ENCODE assay signal across 19 cellular contexts in the genomic region with DNA sequence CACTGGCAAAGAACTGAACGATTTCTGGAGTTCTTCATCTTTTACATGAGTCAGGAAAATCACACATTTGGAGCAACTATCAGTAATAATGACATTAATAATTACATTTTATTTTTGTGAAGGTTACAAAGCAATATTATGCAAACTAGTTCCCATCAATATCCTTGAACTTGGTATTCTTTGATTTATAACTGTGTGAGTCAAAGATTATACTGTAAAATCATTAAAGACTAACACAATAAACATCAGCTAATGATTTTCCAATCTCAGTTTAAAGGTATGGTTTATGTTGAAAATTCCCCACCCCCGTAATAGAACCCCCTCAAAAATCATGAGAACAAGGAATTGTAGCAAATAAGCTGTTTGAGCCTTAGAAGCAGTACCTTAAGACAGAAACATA. TPM values are rescaled to one million over a fixed set of nuclear protein-coding genes. Genes with fewer than 3 reads are reported as not detected.
DNase-seq lines count a peak whose midpoint lies in the region; ATAC-seq and TF ChIP-seq lines count a peak whose summit lies in the region.
"Had no signal": no experiment of that assay in that cellular context is flagged by ENCODE, and none has a peak within 500 bp of the region (broad histone marks: within the 10 kb centered on the region; RNA-seq: fewer than 3 reads in every experiment).

No MANE protein-coding gene starts in this region.

- H3K4me1 Mint-ChIP-seq in endodermal cell: peaks cover 4% of the 10 kb centered on the region
- H3K4me1 Mint-ChIP-seq in effector memory CD8-positive, alpha-beta T cell (ENCODE audit: low read depth in 2 of 2): no peaks in the 10 kb centered on the region
- H3K4me1 Mint-ChIP-seq: B cell; CD4-positive, CD25-positive, alpha-beta regulatory T cell had no signal

- H3K27ac Mint-ChIP-seq in endodermal cell: peak overlapping the region; percentile 56
- H3K27ac Mint-ChIP-seq in effector memory CD8-positive, alpha-beta T cell: no peak overlapping the region
- H3K27ac Mint-ChIP-seq: B cell; CD4-positive, CD25-positive, alpha-beta regulatory T cell; CD8-positive, alpha-beta T cell had no signal

- intact Hi-C loops in mucosa of descending colon (cut with DNase I, micrococcal nuclease): no loop called here

- ATAC-seq in mucosa of descending colon (peak; percentile 57), GM21576 (IDR thresholded peaks at IDR 0.05; ENCODE audit: unreplicated experiment) (no peak)
- ATAC-seq in effector memory CD8-positive, alpha-beta T cell (replicated peaks): no peak
- ATAC-seq: CD8-positive, alpha-beta T cell; GM12878 had no signal

- H3K4me3 Mint-ChIP-seq in endodermal cell: no peak overlapping the region
- H3K4me3 Mint-ChIP-seq in effector memory CD8-positive, alpha-beta T cell: no peak overlapping the region
- H3K4me3 Mint-ChIP-seq: B cell; CD4-positive, CD25-positive, alpha-beta regulatory T cell; CD8-positive, alpha-beta T cell had no signal

- DNase-seq in Peyer's patch (no peak), endodermal cell (no peak), mucosa of descending colon (no peak), Kasumi-1 (lab: John Stamatoyannopoulos, UW) (no peak)
- DNase-seq in effector memory CD8-positive, alpha-beta T cell: no peak
- DNase-seq: Caco-2; CD4-positive, CD25-positive, alpha-beta regulatory T cell; CD8-positive, alpha-beta T cell; DMS153; DND-41; GM23248; H7; HCEC 1CT had no signal

- H3K27me3 ChIP-seq in Peyer's patch (no peaks in the 10 kb centered on the region), endodermal cell (ENCODE audit: control insufficient read depth, insufficient read depth, low read length, poor library complexity, severe bottlenecking) (no peaks in the 10 kb centered on the region)
- H3K27me3 ChIP-seq: BLaER1 had no signal

- TF ChIP-seq POLR2A in Peyer's patch (IDR thresholded peaks at IDR 0.05): no peak

- WGBS in endodermal cell (ENCODE audit: insufficient coverage in 1 of 2, insufficient read length in 1 of 2), 2 experiments: 80 to 90% methylated on average over 1 to 2 of the region's 2 CpGs

- H3K27ac ChIP-seq in Peyer's patch: peak overlapping the region in 3 of 4 donors; percentile 20 to 76 (median 24)
- no peak overlapping the region for H3K27ac ChIP-seq in endodermal cell (ENCODE audit: low read depth, low read length)
- H3K27ac ChIP-seq: 22Rv1, BLaER1, C4-2B, GM23248 had no signal

- H3K9me3 ChIP-seq in Peyer's patch: no peaks in the 10 kb centered on the region
- no peaks in the 10 kb centered on the region for H3K9me3 ChIP-seq in endodermal cell (ENCODE audit: control insufficient read depth, low read length)
- no peaks in the 10 kb centered on the region for H3K9me3 ChIP-seq in mucosa of descending colon
- H3K9me3 ChIP-seq: Caco-2 had no signal

- no peaks in the 10 kb centered on the region for H3K27me3 Mint-ChIP-seq in endodermal cell (ENCODE audit: insufficient read depth)
- peaks cover 37 to 49% of the 10 kb centered on the region in 2 donors for H3K27me3 Mint-ChIP-seq in effector memory CD8-positive, alpha-beta T cell

- TF ChIP-seq CTCF in Peyer's patch (IDR thresholded peaks at IDR 0.05) (no peak), endodermal cell (conservative IDR thresholded peaks at IDR 0.05) (no peak), mucosa of descending colon (IDR thresholded peaks at IDR 0.05) (no peak)

- peaks cover 0 to 6% (median 0%) of the 10 kb centered on the region in 4 donors for H3K4me1 ChIP-seq in Peyer's patch
- no peaks in the 10 kb centered on the region for H3K4me1 ChIP-seq in endodermal cell (ENCODE audit: control insufficient read depth, insufficient read depth, low read length)
- H3K4me1 ChIP-seq in mucosa of descending colon (ENCODE audit: low read depth): peaks cover 13% of the 10 kb centered on the region

- no peaks in the 10 kb centered on the region for H3K36me3 Mint-ChIP-seq in endodermal cell (ENCODE audit: low read depth)
- H3K36me3 Mint-ChIP-seq in effector memory CD8-positive, alpha-beta T cell (ENCODE audit: insufficient read depth): no peaks in the 10 kb centered on the region
- H3K36me3 Mint-ChIP-seq: CD4-positive, CD25-positive, alpha-beta regulatory T cell; CD8-positive, alpha-beta T cell had no signal

- H3K36me3 ChIP-seq in Peyer's patch (no peaks in the 10 kb centered on the region), endodermal cell (ENCODE audit: control insufficient read depth, insufficient read depth, low read length) (no peaks in the 10 kb centered on the region), mucosa of descending colon (ENCODE audit: low read depth) (no peaks in the 10 kb centered on the region)
- H3K36me3 ChIP-seq: BLaER1 had no signal

- H3K9ac ChIP-seq in endodermal cell (ENCODE audit: extremely low read depth, low read length, poor library complexity, severe bottlenecking): no peak overlapping the region
- H3K9ac ChIP-seq: BLaER1, GM23248 had no signal

- H3K9me3 Mint-ChIP-seq in endodermal cell: no peaks in the 10 kb centered on the region
- H3K9me3 Mint-ChIP-seq in effector memory CD8-positive, alpha-beta T cell: no peaks in the 10 kb centered on the region
- H3K9me3 Mint-ChIP-seq: CD8-positive, alpha-beta T cell had no signal

- peak overlapping the region in 2 of 4 donors; percentile 24 to 38 for H3K4me3 ChIP-seq in Peyer's patch
- no peak overlapping the region for H3K4me3 ChIP-seq in endodermal cell (ENCODE audit: low read length)
- no peak overlapping the region for H3K4me3 ChIP-seq in mucosa of descending colon
- H3K4me3 ChIP-seq: BLaER1, GM12878, GM23248 had no signal

RNA-seq across cellular contexts. Expression of gene SH3D19, which starts 22.1 kb away (rescaled TPM):
- total RNA-seq in Peyer's patch (100 to 1,000 TPM; 159 to 295 (median 224) TPM), endodermal cell (10 to 100 TPM; 48.8 to 55.6 TPM), mucosa of descending colon (100 to 1,000 TPM in 2 of 3 donors, 10 to 100 TPM in 1; 97.5 to 140 (median 102) TPM)
- polyA plus RNA-seq in endodermal cell (2013, experiment 1 of 2): 22.1 TPM
- polyA plus RNA-seq in endodermal cell (2013, experiment 2 of 2): 22.5 TPM
- total RNA-seq: B cell; CD4-positive, CD25-positive, alpha-beta regulatory T cell had no signal
